In genomic region chr14:68947802-68948201, GRCh38 we compare ENCODE assay signal across 9 cellular contexts. TPM values are rescaled to one million over a fixed set of nuclear protein-coding genes. Genes with fewer than 3 reads are reported as not detected.
DNase-seq lines count a peak whose midpoint lies in the region; ATAC-seq and TF ChIP-seq lines count a peak whose summit lies in the region.
"Had no signal": no experiment of that assay in that cellular context is flagged by ENCODE, and none has a peak within 500 bp of the region (broad histone marks: within the 10 kb centered on the region; RNA-seq: fewer than 3 reads in every experiment).

No MANE protein-coding gene starts in this region.

- H3K27ac Mint-ChIP-seq in activated CD8-positive, alpha-beta T cell treated with anti-CD3 and anti-CD28 coated beads for 36 hours = peak overlapping the region; percentile 77
- H3K27ac Mint-ChIP-seq in activated CD8-positive, alpha-beta T cell treated with anti-CD3 and anti-CD28 coated beads, Interleukin-2, amount 10 ng/mL, durations not matched to agents 7 days and 5 days = no peak overlapping the region
- H3K27ac Mint-ChIP-seq: activated B cell treated with CpG ODN at 0.5 μM for 24 hours had no signal

- intact Hi-C loops in activated CD8-positive, alpha-beta T cell treated with anti-CD3 and anti-CD28 coated beads for 36 hours (cut with micrococcal nuclease) = no loop called here
- intact Hi-C loops in aorta (cut with DNase I) = loop anchor here in 1 of 2 donors (2.0 kb wide), 1 partner anchor 27 kb away; no protein-coding TSS in a partner anchor

- H3K4me3 ChIP-seq in brain microvascular endothelial cell (ENCODE audit: low read depth, low read length) = no peak overlapping the region
- no peak overlapping the region for H3K4me3 ChIP-seq in aorta (ENCODE audit: low read length in 2 of 2)

- no peaks in the 10 kb centered on the region for H3K27me3 Mint-ChIP-seq in activated CD8-positive, alpha-beta T cell treated with anti-CD3 and anti-CD28 coated beads for 36 hours
- no peaks in the 10 kb centered on the region for H3K27me3 Mint-ChIP-seq in activated CD8-positive, alpha-beta T cell treated with anti-CD3 and anti-CD28 coated beads, Interleukin-2, amount 10 ng/mL, durations not matched to agents 7 days and 5 days (ENCODE audit: low read depth)

- H3K27me3 ChIP-seq in brain microvascular endothelial cell (replicated peaks) (no peaks in the 10 kb centered on the region), aorta (ENCODE audit: control insufficient read depth in 1 of 2, insufficient read depth in 2 of 2, low read length in 1 of 2) (no peaks in the 10 kb centered on the region)

- H3K4me1 ChIP-seq in aorta (ENCODE audit: control insufficient read depth in 1 of 2, insufficient read depth in 2 of 2, low read length in 2 of 2) = peaks cover 2 to 12% of the 10 kb centered on the region in 2 donors

- peak overlapping the region; percentile 93 for H3K27ac ChIP-seq in brain microvascular endothelial cell
- H3K27ac ChIP-seq in aorta (ENCODE audit: low read depth in 1 of 2, low read length in 2 of 2) = peak overlapping the region; percentile 52 to 96

- CTCF ChIA-PET in activated CD8-positive, alpha-beta T cell treated with anti-CD3 and anti-CD28 coated beads for 36 hours (lab: Charles Lee) = interaction anchor here (0.8 to 2.3 kb wide), 4 partner anchors 8 to 36 kb away, joined by 3 to 10 read pairs (median 4); no protein-coding TSS in a partner anchor
- CTCF ChIA-PET in activated CD8-positive, alpha-beta T cell treated with anti-CD3 and anti-CD28 coated beads, Interleukin-2, amount 10 ng/mL, durations not matched to agents 7 days and 5 days (lab: Charles Lee) = interaction anchor here (0.9 to 4.1 kb wide), 7 partner anchors 9 to 160 kb away, joined by 3 to 22 read pairs (median 4); no protein-coding TSS in a partner anchor

- H3K36me3 ChIP-seq in brain microvascular endothelial cell (replicated peaks) (peaks cover 22% of the 10 kb centered on the region), aorta (ENCODE audit: control insufficient read depth in 1 of 2, insufficient read depth in 2 of 2, low read length in 1 of 2) (no peaks in the 10 kb centered on the region)

- no peak overlapping the region for H3K4me3 Mint-ChIP-seq in activated CD8-positive, alpha-beta T cell treated with anti-CD3 and anti-CD28 coated beads for 36 hours
- no peak overlapping the region for H3K4me3 Mint-ChIP-seq in activated CD8-positive, alpha-beta T cell treated with anti-CD3 and anti-CD28 coated beads, Interleukin-2, amount 10 ng/mL, durations not matched to agents 7 days and 5 days
- H3K4me3 Mint-ChIP-seq: activated B cell treated with CpG ODN at 0.5 μM for 24 hours had no signal

- ATAC-seq in activated CD8-positive, alpha-beta T cell treated with anti-CD3 and anti-CD28 coated beads for 36 hours = no peak
- ATAC-seq in activated CD8-positive, alpha-beta T cell treated with anti-CD3 and anti-CD28 coated beads, Interleukin-2, amount 10 ng/mL, durations not matched to agents 7 days and 5 days = no peak
- ATAC-seq in aorta (ENCODE audit: low FRiP score) (peak; percentile 64), HG03196 (IDR thresholded peaks at IDR 0.05; ENCODE audit: unreplicated experiment) (no peak), HG03520 (IDR thresholded peaks at IDR 0.05; ENCODE audit: unreplicated experiment) (no peak)

- in situ Hi-C loops in brain microvascular endothelial cell (cut with HindIII; ENCODE audit: low pct_ligation_motif_present, low sequenced_read_pairs) = no loop called here

- POLR2A ChIA-PET in activated CD8-positive, alpha-beta T cell treated with anti-CD3 and anti-CD28 coated beads for 36 hours (lab: Charles Lee) = interaction anchor here (1.0 to 2.4 kb wide), 4 partner anchors 9 to 143 kb away, joined by 3 to 6 read pairs (median 4); no protein-coding TSS in a partner anchor
- POLR2A ChIA-PET in activated CD8-positive, alpha-beta T cell treated with anti-CD3 and anti-CD28 coated beads, Interleukin-2, amount 10 ng/mL, durations not matched to agents 7 days and 5 days (lab: Charles Lee) = interaction anchor here (1.1 to 1.4 kb wide), 3 partner anchors 14 to 108 kb away, joined by 3 to 4 read pairs (median 3); no protein-coding TSS in a partner anchor

- TF ChIP-seq CTCF in activated CD8-positive, alpha-beta T cell treated with anti-CD3 and anti-CD28 coated beads for 36 hours (IDR thresholded peaks at IDR 0.05) = no peak
- no peak for TF ChIP-seq CTCF in brain microvascular endothelial cell (IDR thresholded peaks at IDR 0.05; ENCODE audit: low read depth, low read length, missing control alignments)

- H3K4me1 Mint-ChIP-seq in activated CD8-positive, alpha-beta T cell treated with anti-CD3 and anti-CD28 coated beads for 36 hours (ENCODE audit: low read depth) = peaks cover 86% of the 10 kb centered on the region
- peaks cover 75% of the 10 kb centered on the region for H3K4me1 Mint-ChIP-seq in activated CD8-positive, alpha-beta T cell treated with anti-CD3 and anti-CD28 coated beads, Interleukin-2, amount 10 ng/mL, durations not matched to agents 7 days and 5 days (ENCODE audit: low read depth)

- WGBS in aorta, 2 donors = 1 to 4% methylated on average over 8 of the region's 8 CpGs

- DNase-seq in activated CD8-positive, alpha-beta T cell treated with anti-CD3 and anti-CD28 coated beads for 36 hours = no peak
- DNase-seq in activated CD8-positive, alpha-beta T cell treated with anti-CD3 and anti-CD28 coated beads, Interleukin-2, amount 10 ng/mL, durations not matched to agents 7 days and 5 days = no peak
- DNase-seq in brain microvascular endothelial cell (peak; percentile 77), lung microvascular endothelial cell (ENCODE audit: low read depth in 2 of 2) (peak; percentile 38 to 67), aorta (peak; percentile 86 to 88), hippocampal formation (lab: John Stamatoyannopoulos, UW) (no peak)
- DNase-seq: activated B cell treated with CpG ODN at 0.5 μM for 24 hours had no signal

- H3K9me3 Mint-ChIP-seq in activated CD8-positive, alpha-beta T cell treated with anti-CD3 and anti-CD28 coated beads for 36 hours = no peaks in the 10 kb centered on the region
- H3K9me3 Mint-ChIP-seq in activated CD8-positive, alpha-beta T cell treated with anti-CD3 and anti-CD28 coated beads, Interleukin-2, amount 10 ng/mL, durations not matched to agents 7 days and 5 days (ENCODE audit: insufficient read depth) = no peaks in the 10 kb centered on the region
- H3K9me3 Mint-ChIP-seq: activated B cell treated with CpG ODN at 0.5 μM for 24 hours had no signal

- no peaks in the 10 kb centered on the region for H3K9me3 ChIP-seq in aorta (ENCODE audit: control insufficient read depth, low read length)

- H3K36me3 Mint-ChIP-seq in activated CD8-positive, alpha-beta T cell treated with anti-CD3 and anti-CD28 coated beads for 36 hours (ENCODE audit: low read depth) = peaks cover 25% of the 10 kb centered on the region
- peaks cover 2% of the 10 kb centered on the region for H3K36me3 Mint-ChIP-seq in activated CD8-positive, alpha-beta T cell treated with anti-CD3 and anti-CD28 coated beads, Interleukin-2, amount 10 ng/mL, durations not matched to agents 7 days and 5 days (ENCODE audit: low read depth)

RNA-seq across cellular contexts. Expression of gene ACTN1, which starts 31.3 kb away (rescaled TPM):
- total RNA-seq in activated CD8-positive, alpha-beta T cell treated with anti-CD3 and anti-CD28 coated beads for 36 hours = 100 to 1,000 TPM; 214 TPM
- 10 to 100 TPM; 51.4 to 56.1 TPM for total RNA-seq in activated CD8-positive, alpha-beta T cell treated with anti-CD3 and anti-CD28 coated beads, Interleukin-2, amount 10 ng/mL, durations not matched to agents 7 days and 5 days
- total RNA-seq in lung microvascular endothelial cell = 169 and 219 TPM in 2 replicates
- total RNA-seq in aorta = 1,000 to 10,000 TPM in 1 of 2 donors, 100 to 1,000 TPM in 1; 883 to 1,590 TPM
- polyA plus RNA-seq in aorta = 100 to 1,000 TPM in 1 of 2 donors, 10 to 100 TPM in 1; 82.0 to 378 TPM

Comparison
In these comparisons a context has a peak if more than half of its experiments do, and no peak if none do; other contexts are left out.
1. DNase-seq: peak in brain microvascular endothelial cell (single experiment), lung microvascular endothelial cell (2 of 2) and aorta (2 of 2); none in activated CD8-positive, alpha-beta T cell treated with anti-CD3 and anti-CD28 coated beads for 36 hours (single experiment), activated CD8-positive, alpha-beta T cell treated with anti-CD3 and anti-CD28 coated beads, Interleukin-2, amount 10 ng/mL, durations not matched to agents 7 days and 5 days (single experiment) and hippocampal formation (0 of 2).